Comparison of ENCODE assay signal across 12 cellular contexts in the genomic region with DNA sequence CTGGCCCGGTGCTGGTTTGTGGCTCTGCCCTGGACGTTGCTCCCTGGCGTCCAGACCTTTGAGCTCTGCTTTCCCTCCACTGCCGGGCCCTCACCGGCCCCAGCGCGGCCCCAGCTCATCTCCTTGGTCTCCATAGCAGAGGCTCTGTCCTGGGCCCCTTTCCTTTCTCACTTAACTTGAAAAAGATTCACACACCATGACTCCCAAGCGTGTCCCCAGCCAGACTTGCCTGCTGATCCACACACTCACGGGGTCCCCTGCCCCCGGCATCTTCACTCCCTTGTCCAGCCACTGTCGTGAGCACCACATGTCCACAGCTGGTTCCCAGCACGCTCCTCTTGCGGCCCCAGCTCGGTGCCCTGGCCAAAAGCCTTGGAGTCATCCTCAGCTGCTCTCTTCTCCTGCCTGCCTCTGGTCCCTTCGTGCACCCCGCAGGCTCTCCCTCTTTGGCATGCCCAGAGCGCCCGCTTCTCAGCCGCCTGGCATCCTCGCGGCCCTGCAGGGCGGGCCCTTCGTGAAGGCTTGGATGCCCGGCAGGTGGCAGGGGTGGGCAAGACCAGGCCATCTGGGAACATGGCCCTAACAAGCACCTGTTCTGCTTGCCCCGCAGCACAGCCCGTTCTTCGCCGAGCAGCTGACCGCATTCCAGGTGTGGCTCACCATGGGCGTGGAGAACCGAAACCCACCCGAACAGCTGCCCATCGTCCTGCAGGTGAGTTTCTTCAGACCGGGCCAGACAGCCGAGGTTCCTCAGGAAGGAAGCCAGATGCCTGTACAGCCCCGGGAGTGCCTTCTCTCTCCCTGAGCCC.
DNase-seq lines count a peak whose midpoint lies in the region; ATAC-seq and TF ChIP-seq lines count a peak whose summit lies in the region.
"Had no signal": no experiment of that assay in that cellular context is flagged by ENCODE, and none has a peak within 500 bp of the region (broad histone marks: within the 10 kb centered on the region; RNA-seq: fewer than 3 reads in every experiment).

No MANE protein-coding gene starts in this region.

- no peak overlapping the region for H3K9ac ChIP-seq in neuronal stem cell (ENCODE audit: low read depth, low read length, poor library complexity)

- peak overlapping the region; percentile 89 for H3K27ac ChIP-seq in KOPT-K1 (ENCODE audit: low read depth, low read length, poor library complexity, severe bottlenecking)
- no peak overlapping the region for H3K27ac ChIP-seq in neuronal stem cell (replicated peaks; ENCODE audit: low read length)
- H3K27ac ChIP-seq: esophagus muscularis mucosa, suprapubic skin had no signal

- H3K4me3 Mint-ChIP-seq in brain: no peak overlapping the region

- H3K23ac ChIP-seq in neuronal stem cell (ENCODE audit: low read depth, low read length, poor library complexity): peak overlapping the region; percentile 52

- H2AFZ ChIP-seq in neuronal stem cell (ENCODE audit: low read length): no peak overlapping the region

- peak; percentile 80 for DNase-seq in G401 (ENCODE audit: low spot score)
- DNase-seq in neuronal stem cell (ENCODE audit: low spot score): no peak
- no peak for DNase-seq in NCI-H526 treated with DMSO at 0.1 percent for 48 hours (lab: John Stamatoyannopoulos, UW)
- DNase-seq in GM13976 (ENCODE audit: low spot score): no peak
- DNase-seq: DND-41; KBM-7; stimulated activated CD4-positive, alpha-beta T cell treated with anti-CD3 and anti-CD28 coated beads, Interleukin-4, amount 100 ng/mL, for 24 hours had no signal

- H4K8ac ChIP-seq in neuronal stem cell (ENCODE audit: low read depth, low read length): no peak overlapping the region

- H3K4me2 ChIP-seq in neuronal stem cell (ENCODE audit: insufficient read depth, low read length, poor library complexity, severe bottlenecking): no peak overlapping the region

- TF ChIP-seq CTCF in brain (conservative IDR thresholded peaks at IDR 0.05): no peak
- no peak for TF ChIP-seq CTCF in GM13976 (IDR thresholded peaks at IDR 0.05; ENCODE audit: borderline replicate concordance, control extremely low read depth, extremely low read depth, insufficient read depth, missing control alignments)

- no peak for ATAC-seq in HG03378 (IDR thresholded peaks at IDR 0.05; ENCODE audit: unreplicated experiment)

- H3K27ac Mint-ChIP-seq in brain: peak overlapping the region; percentile 29 to 86 (median 76)

- in situ Hi-C loops in G401 (cut with HindIII; ENCODE audit: low sequenced_read_pairs) (no loop called here), GM13976 (cut with MboI; ENCODE audit: low sequenced_read_pairs, unreplicated experiment) (no loop called here)

- H2BK120ac ChIP-seq in neuronal stem cell (ENCODE audit: low read depth, low read length): peak overlapping the region; percentile 42

- H3K4me1 Mint-ChIP-seq in brain: peaks cover 24% of the 10 kb centered on the region

- H3K18ac ChIP-seq in neuronal stem cell (ENCODE audit: low read length): peak overlapping the region; percentile 79

- H3K9me3 ChIP-seq in KOPT-K1 (ENCODE audit: insufficient read depth, low read length, poor library complexity, severe bottlenecking) (no peaks in the 10 kb centered on the region), neuronal stem cell (replicated peaks in 1 of 2; ENCODE audit: control insufficient read depth in 2 of 2, insufficient read depth in 1 of 2, low read depth in 1 of 2, low read length in 2 of 2) (no peaks in the 10 kb centered on the region)
- H3K9me3 ChIP-seq: esophagus muscularis mucosa, suprapubic skin had no signal

- H3K14ac ChIP-seq in neuronal stem cell (ENCODE audit: low read length): no peak overlapping the region

- no peak overlapping the region for H2AK5ac ChIP-seq in neuronal stem cell (ENCODE audit: low read depth, low read length)

- H3K27me3 ChIP-seq in neuronal stem cell (ENCODE audit: control insufficient read depth in 3 of 3, insufficient read depth in 3 of 3, low read depth in 1 of 3, low read length in 3 of 3): no peaks in the 10 kb centered on the region
- H3K27me3 ChIP-seq: esophagus muscularis mucosa, suprapubic skin had no signal

- H2BK12ac ChIP-seq in neuronal stem cell (ENCODE audit: low read length): no peak overlapping the region

- WGBS in neuronal stem cell (ENCODE audit: extremely low coverage in 2 of 2, insufficient read length in 2 of 2, insufficient replicate concordance in 1 of 2), 2 donors: no CpG with 5 or more reads among the region's 36 CpGs

- no peak overlapping the region for H2BK15ac ChIP-seq in neuronal stem cell (ENCODE audit: low read length)

- no peaks in the 10 kb centered on the region for H3K9me3 Mint-ChIP-seq in brain

- no peak overlapping the region for H3K4me3 ChIP-seq in neuronal stem cell (ENCODE audit: low read length in 2 of 2)
- H3K4me3 ChIP-seq: esophagus muscularis mucosa, suprapubic skin had no signal

- H3K4me1 ChIP-seq in neuronal stem cell (ENCODE audit: control insufficient read depth in 2 of 2, insufficient read depth in 1 of 2, low read depth in 1 of 2, low read length in 2 of 2): peaks cover 8 to 10% of the 10 kb centered on the region in 2 donors
- H3K4me1 ChIP-seq: esophagus muscularis mucosa, suprapubic skin had no signal

- no peaks in the 10 kb centered on the region for H3K27me3 Mint-ChIP-seq in brain

- peaks cover 69% of the 10 kb centered on the region for H3K36me3 ChIP-seq in KOPT-K1 (ENCODE audit: insufficient read depth, low read length)
- H3K36me3 ChIP-seq in neuronal stem cell (replicated peaks in 1 of 2; ENCODE audit: control insufficient read depth in 2 of 2, insufficient read depth in 2 of 2, low read length in 2 of 2): peaks cover 2 to 18% of the 10 kb centered on the region in 2 donors

- no peaks in the 10 kb centered on the region for H3K79me1 ChIP-seq in neuronal stem cell (ENCODE audit: low read depth, low read length)

- no peak overlapping the region for H2BK5ac ChIP-seq in neuronal stem cell (ENCODE audit: low read length)

- H4K91ac ChIP-seq in neuronal stem cell (ENCODE audit: low read depth, low read length, poor library complexity): no peak overlapping the region

- H3K4ac ChIP-seq in neuronal stem cell (ENCODE audit: low read length): peak overlapping the region; percentile 54

- peaks cover 40% of the 10 kb centered on the region for H3K36me3 Mint-ChIP-seq in brain
